In genomic region chr1:204493882-204494280, GRCh38 we compare ENCODE assay signal across 8 cellular contexts. TPM values are rescaled to one million over a fixed set of nuclear protein-coding genes. Genes with fewer than 3 reads are reported as not detected.
DNase-seq lines count a peak whose midpoint lies in the region; ATAC-seq and TF ChIP-seq lines count a peak whose summit lies in the region.

No MANE protein-coding gene starts in this region.

- H3K9me3 ChIP-seq in Loucy (ENCODE audit: insufficient read depth, low read depth, low read length) (no peaks in the 10 kb centered on the region), skeletal muscle tissue (ENCODE audit: control insufficient read depth in 3 of 3, low read length in 3 of 3) (no peaks in the 10 kb centered on the region)

- H3K79me2 ChIP-seq in Loucy (ENCODE audit: insufficient read depth, low read length): peaks cover 48% of the 10 kb centered on the region

- peak overlapping the region; percentile 89 to 95 (median 91) for H3K4me3 Mint-ChIP-seq in T-cell

- no peaks in the 10 kb centered on the region for H3K27me3 ChIP-seq in GM06990 (replicated peaks; ENCODE audit: control insufficient read depth, insufficient read depth, low read length)
- H3K27me3 ChIP-seq in Loucy (ENCODE audit: insufficient read depth, low read length, poor library complexity, severe bottlenecking): no peaks in the 10 kb centered on the region
- H3K27me3 ChIP-seq in skeletal muscle tissue (ENCODE audit: control insufficient read depth in 3 of 3, insufficient read depth in 3 of 3, low read length in 3 of 3): no peaks in the 10 kb centered on the region

- POLR2A ChIA-PET in T-cell (lab: Charles Lee): interaction anchor here (0.7 to 2.0 kb wide), 5 partner anchors 9 to 95 kb away, joined by 3 to 5 read pairs (median 3); partner anchors contain the start of gene MDM4 (in 1 of the 2)

- ATAC-seq in T-cell (replicated peaks in 1 of 4): peak; percentile 56 to 63 (median 60)

- DNase-seq in GM06990 (ENCODE audit: extremely low read depth, insufficient read length): no peak
- peak; percentile 62 for DNase-seq in H4 (ENCODE audit: low spot score)
- DNase-seq in T-cell: peak in 32 of 34 experiments; percentile 32 to 67 (median 52)
- peak; percentile 52 to 71 for DNase-seq in T47D (ENCODE audit: low read depth in 1 of 2, low spot score in 1 of 2)
- peak; percentile 68 for DNase-seq in iPS-NIHi11 (ENCODE audit: low spot score)
- no peak for DNase-seq in retina

- CTCF ChIA-PET in T-cell (lab: Charles Lee): interaction anchor here (0.5 to 3.0 kb wide), 19 partner anchors 8 to 313 kb away, joined by 3 to 23 read pairs (median 3); partner anchors contain the start of gene MDM4 (in 1 of the 2)

- peak overlapping the region; percentile 79 for H2AFZ ChIP-seq in Loucy (ENCODE audit: low read length)

- H3K9me3 Mint-ChIP-seq in T-cell: no peaks in the 10 kb centered on the region

- no peaks in the 10 kb centered on the region for H3K27me3 Mint-ChIP-seq in T-cell

- H3K4me2 ChIP-seq in Loucy (ENCODE audit: low read depth, low read length, poor library complexity, severe bottlenecking): peak overlapping the region; percentile 97

- H3K4me1 Mint-ChIP-seq in T-cell: peaks cover 55 to 75% (median 68%) of the 10 kb centered on the region in 3 donors

- H3K4me3 ChIP-seq in GM06990 (replicated peaks; ENCODE audit: low read depth, low read length) (peak overlapping the region; percentile 88), Loucy (ENCODE audit: low read length, poor library complexity, severe bottlenecking) (peak overlapping the region; percentile 84), skeletal muscle tissue (ENCODE audit: low read length in 3 of 3) (peak overlapping the region; percentile 77 to 97 (median 90))

- peak overlapping the region; percentile 58 for H3K27ac ChIP-seq in skeletal muscle tissue (ENCODE audit: low read depth, low read length)

- TF ChIP-seq CTCF in GM06990 (IDR thresholded peaks at IDR 0.05; ENCODE audit: insufficient read depth, low read length, poor library complexity, severe bottlenecking) (no peak), Loucy (conservative IDR thresholded peaks at IDR 0.05; ENCODE audit: low read length) (no peak)

- H3K36me3 ChIP-seq in GM06990 (ENCODE audit: control insufficient read depth, insufficient read depth, low read length) (no peaks in the 10 kb centered on the region), Loucy (ENCODE audit: insufficient read depth, low read length) (no peaks in the 10 kb centered on the region), skeletal muscle tissue (ENCODE audit: control insufficient read depth in 3 of 3, insufficient read depth in 3 of 3, low read length in 3 of 3) (peaks cover 0 to 5% (median 0%) of the 10 kb centered on the region in 3 donors)

- peaks cover 13% of the 10 kb centered on the region for H3K36me3 Mint-ChIP-seq in T-cell

- H3F3A ChIP-seq in Loucy (ENCODE audit: low read depth): no peaks in the 10 kb centered on the region

- no peaks in the 10 kb centered on the region for H3K9me2 ChIP-seq in Loucy (replicated peaks; ENCODE audit: low read depth, low read length)

- H3K4me1 ChIP-seq in Loucy (ENCODE audit: insufficient read depth, low read length, poor library complexity, severe bottlenecking) (peaks cover 46% of the 10 kb centered on the region), skeletal muscle tissue (ENCODE audit: control insufficient read depth in 3 of 3, insufficient read depth in 3 of 3, low read length in 3 of 3) (peaks cover 29 to 33% (median 32%) of the 10 kb centered on the region in 3 donors)

- in situ Hi-C loops in T47D (cut with HindIII; ENCODE audit: low pct_unique_long_range_greater_than_20kb, low sequenced_read_pairs): no loop called here

- peaks cover 19% of the 10 kb centered on the region for H4K20me1 ChIP-seq in Loucy (ENCODE audit: insufficient read depth, low read length, poor library complexity, severe bottlenecking)

- H3K27ac Mint-ChIP-seq in T-cell: peak overlapping the region; percentile 94 to 96

- H3K9ac ChIP-seq in Loucy (ENCODE audit: low read depth, low read length, poor library complexity, severe bottlenecking) (peak overlapping the region; percentile 91), skeletal muscle tissue (ENCODE audit: low read depth in 1 of 3, low read length in 3 of 3) (peak overlapping the region; percentile 64 to 92 (median 88))

RNA-seq across cellular contexts. Expression of gene PIK3C2B, which starts 0.7 kb away (rescaled TPM):
- 2.4 and 3.4 TPM in 2 replicates for total RNA-seq in H4 (2014; rRNA removed; shearing (Covaris generic))
- total RNA-seq in T-cell (10 to 100 TPM; 33.4 to 44.1 (median 36.0) TPM), skeletal muscle tissue (31.8 TPM)

RNA-seq across cellular contexts. Expression of gene MDM4, which starts 22.3 kb away (rescaled TPM):
- 3.6 and 5.9 TPM in 2 replicates for total RNA-seq in H4 (2014; rRNA removed; shearing (Covaris generic))
- total RNA-seq in T-cell (100 to 1,000 TPM; 168 to 288 (median 183) TPM), skeletal muscle tissue (56.9 TPM)

Comparison
In these comparisons a context has a peak if more than half of its experiments do, and no peak if none do; other contexts are left out.
1. DNase-seq: peak in H4 (single experiment), T-cell (32 of 34), T47D (2 of 2) and iPS-NIHi11 (single experiment); none in GM06990 (single experiment) and retina (single experiment).
2. Peak in every context shown above with its lines, with median percentiles within 50 percentile points of each other: H3K4me3 ChIP-seq.